8 cellular contexts compared by ENCODE assay signal in the genomic region with DNA sequence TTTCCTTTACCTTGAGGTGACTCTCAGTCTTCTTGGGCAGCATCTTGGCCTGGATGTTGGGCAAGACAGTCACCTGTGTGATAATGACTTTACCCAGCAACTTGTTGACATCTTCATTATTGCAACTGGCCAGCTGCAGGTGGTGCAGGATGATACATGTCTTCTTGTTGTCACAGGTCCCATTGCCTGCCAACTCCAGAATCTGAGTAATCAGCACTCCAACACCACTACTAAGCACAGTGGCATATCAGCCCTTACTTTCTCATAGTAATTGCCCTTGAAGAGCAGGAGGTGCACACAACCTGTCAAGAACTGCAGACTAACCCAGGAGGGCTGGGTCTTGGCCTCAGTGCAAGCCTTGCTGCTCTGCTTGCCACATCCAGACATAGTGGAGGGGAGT. TPM values are rescaled to one million over a fixed set of nuclear protein-coding genes. Genes with fewer than 3 reads are reported as not detected.
"Had no signal": no experiment of that assay in that cellular context is flagged by ENCODE, and none has a peak within 500 bp of the region (broad histone marks: within the 10 kb centered on the region; RNA-seq: fewer than 3 reads in every experiment).

No MANE protein-coding gene starts in this region.

- H3K36me3 ChIP-seq: HAP-1 had no signal

- H2AFZ ChIP-seq: GM23248 had no signal

- H3K27ac ChIP-seq: GM23248, HL-60 had no signal

- DNase-seq: GM23248, GOT3, H7, HFFc6 had no signal

- H3K9me3 ChIP-seq: HAP-1 had no signal

- H3K4me3 ChIP-seq: GM23248, HAP-1 had no signal

- H3K9ac ChIP-seq: GM23248 had no signal

- FAIRE-seq: HepG2 had no signal

- H3K4me1 ChIP-seq: HAP-1 had no signal

RNA-seq across cellular contexts. Expression of a gene that starts 57.8 kb away (rescaled TPM):
- total RNA-seq: GM23248, HepG2, HFFc6 had no signal
- polyA plus RNA-seq: GM23248, HepG2, IgD-negative memory B cell had no signal
